Comparison of ENCODE assay signal across 1 cellular context in genomic region chr5:82397741-82398320, GRCh38.
TF ChIP-seq lines count a peak whose summit lies in the region.

No MANE protein-coding gene starts in this region.

TF ChIP-seq in K562, 482 proteins besides CTCF, POLR2A, EP300 and RAD21 (continued from another document):
- no peak for TF ChIP-seq ZNF395 (CRISPR knock-in tag; IDR thresholded peaks at IDR 0.05)
TF ChIP-seq in K562: peak in this region for 1.
